In the genomic region with DNA sequence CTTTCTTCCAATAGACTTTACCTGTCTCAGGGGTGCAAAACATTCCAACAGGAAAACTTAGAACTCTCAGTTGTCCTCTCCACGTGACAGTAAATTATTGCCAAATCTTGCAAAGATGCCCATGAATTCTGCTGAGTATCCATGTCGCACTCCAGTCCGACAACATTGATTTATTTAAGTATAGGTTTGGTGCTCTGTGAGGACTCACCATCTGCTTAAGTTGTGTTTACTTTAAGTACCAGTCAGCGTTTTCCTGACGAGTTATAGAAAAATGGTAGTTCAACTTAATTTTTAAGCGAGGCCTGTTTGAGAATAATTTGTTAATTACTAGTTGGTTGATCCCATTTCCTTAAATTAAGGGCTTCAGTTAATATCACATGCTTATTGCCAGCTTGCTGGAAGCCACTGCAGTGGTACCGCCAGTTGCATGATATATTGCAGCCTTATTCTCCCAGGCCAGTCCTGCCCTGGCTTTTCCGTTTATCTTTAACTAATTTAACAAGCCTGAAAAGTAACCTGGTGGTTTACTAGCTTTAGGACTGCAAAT, we compare ENCODE assay signal across 1 cellular context.
TF ChIP-seq lines count a peak whose summit lies in the region.

No MANE protein-coding gene starts in this region.

TF ChIP-seq in HepG2, 621 proteins besides CTCF, POLR2A, EP300 and RAD21:
- TF ChIP-seq, protein P1, sequence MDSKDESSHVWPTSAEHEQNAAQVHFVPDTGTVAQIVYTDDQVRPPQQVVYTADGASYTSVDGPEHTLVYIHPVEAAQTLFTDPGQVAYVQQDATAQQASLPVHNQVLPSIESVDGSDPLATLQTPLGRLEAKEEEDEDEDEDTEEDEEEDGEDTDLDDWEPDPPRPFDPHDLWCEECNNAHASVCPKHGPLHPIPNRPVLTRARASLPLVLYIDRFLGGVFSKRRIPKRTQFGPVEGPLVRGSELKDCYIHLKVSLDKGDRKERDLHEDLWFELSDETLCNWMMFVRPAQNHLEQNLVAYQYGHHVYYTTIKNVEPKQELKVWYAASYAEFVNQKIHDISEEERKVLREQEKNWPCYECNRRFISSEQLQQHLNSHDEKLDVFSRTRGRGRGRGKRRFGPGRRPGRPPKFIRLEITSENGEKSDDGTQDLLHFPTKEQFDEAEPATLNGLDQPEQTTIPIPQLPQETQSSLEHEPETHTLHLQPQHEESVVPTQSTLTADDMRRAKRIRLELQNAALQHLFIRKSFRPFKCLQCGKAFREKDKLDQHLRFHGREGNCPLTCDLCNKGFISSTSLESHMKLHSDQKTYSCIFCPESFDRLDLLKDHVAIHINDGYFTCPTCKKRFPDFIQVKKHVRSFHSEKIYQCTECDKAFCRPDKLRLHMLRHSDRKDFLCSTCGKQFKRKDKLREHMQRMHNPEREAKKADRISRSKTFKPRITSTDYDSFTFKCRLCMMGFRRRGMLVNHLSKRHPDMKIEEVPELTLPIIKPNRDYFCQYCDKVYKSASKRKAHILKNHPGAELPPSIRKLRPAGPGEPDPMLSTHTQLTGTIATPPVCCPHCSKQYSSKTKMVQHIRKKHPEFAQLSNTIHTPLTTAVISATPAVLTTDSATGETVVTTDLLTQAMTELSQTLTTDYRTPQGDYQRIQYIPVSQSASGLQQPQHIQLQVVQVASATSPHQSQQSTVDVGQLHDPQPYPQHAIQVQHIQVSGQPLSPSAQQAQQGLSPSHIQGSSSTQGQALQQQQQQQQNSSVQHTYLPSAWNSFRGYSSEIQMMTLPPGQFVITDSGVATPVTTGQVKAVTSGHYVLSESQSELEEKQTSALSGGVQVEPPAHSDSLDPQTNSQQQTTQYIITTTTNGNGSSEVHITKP (CRISPR knock-in tag; IDR thresholded peaks at IDR 0.05; ENCODE audit: low read depth): no peak
- no peak for TF ChIP-seq ZNF556 (CRISPR knock-in tag; IDR thresholded peaks at IDR 0.05; ENCODE audit: borderline replicate concordance)
- peak; percentile 61 for TF ChIP-seq MAFF (IDR thresholded peaks at IDR 0.05; ENCODE audit: low read depth, low read length)
- no peak for TF ChIP-seq ZSCAN22 (CRISPR knock-in tag; IDR thresholded peaks at IDR 0.05)
- TF ChIP-seq SOX13 (IDR thresholded peaks at IDR 0.05): no peak
- no peak for TF ChIP-seq SOX13 (CRISPR knock-in tag; conservative IDR thresholded peaks at IDR 0.05 in 1 of 2, IDR thresholded peaks at IDR 0.05 in 1 of 2)
- peak; percentile 58 to 66; a peak in 3 of 4 replicates for TF ChIP-seq MAFK (conservative IDR thresholded peaks at IDR 0.05 in 1 of 2, IDR thresholded peaks at IDR 0.05 in 1 of 2; ENCODE audit: low read length in 2 of 2)
TF ChIP-seq in HepG2: peak in this region for 2.
